ENCODE assay signal across 20 cellular contexts in genomic region chr7:71221549-71221948, GRCh38.
DNase-seq lines count a peak whose midpoint lies in the region; ATAC-seq and TF ChIP-seq lines count a peak whose summit lies in the region.
"Had no signal": no experiment of that assay in that cellular context is flagged by ENCODE, and none has a peak within 500 bp of the region (broad histone marks: within the 10 kb centered on the region; RNA-seq: fewer than 3 reads in every experiment).

No MANE protein-coding gene starts in this region.

- no peaks in the 10 kb centered on the region for H3K9me2 ChIP-seq in GM23338 (ENCODE audit: insufficient read depth)

- no peak overlapping the region for H3K4me2 ChIP-seq in GM23338

- no peak overlapping the region for H3K9ac ChIP-seq in endodermal cell (ENCODE audit: extremely low read depth, low read length, poor library complexity, severe bottlenecking)

- DNase-seq in MV-4-11 (lab: John Stamatoyannopoulos, UW) (peak; percentile 80), endodermal cell (peak; percentile 21), ovary (peak in 1 of 5 donors; percentile 57), tibial artery (no peak), GM23338 (ENCODE audit: low spot score) (no peak)
- DNase-seq in activated T-cell treated with anti-CD3 and anti-CD28 coated beads, Interleukin-2, amount 50 U/mL, for 4 hours, result no peak
- DNase-seq: COR-L47, DMS 273 treated with DMSO at 0.1 percent for 48 hours, GF-D8, GOT3, MM.1S, NCI-H1105 treated with DMSO at 0.1 percent for 48 hours, NCI-H1694, NCI-H510A, NCI-H82 had no signal

- no peaks in the 10 kb centered on the region for H3F3A ChIP-seq in GM23338 (replicated peaks; ENCODE audit: low read depth)

- H2AFZ ChIP-seq in GM23338, result no peak overlapping the region

- H4K20me1 ChIP-seq in GM23338 (replicated peaks; ENCODE audit: insufficient read depth), result no peaks in the 10 kb centered on the region; the same call in none of the 2 replicates

- H3K4me1 Mint-ChIP-seq in endodermal cell (peaks cover 8% of the 10 kb centered on the region), GM23338 (no peaks in the 10 kb centered on the region)
- no peaks in the 10 kb centered on the region for H3K4me1 Mint-ChIP-seq in activated T-cell treated with anti-CD3 and anti-CD28 coated beads, Interleukin-2, amount 50 U/mL, for 4 hours (ENCODE audit: low read depth)
- H3K4me1 Mint-ChIP-seq: B cell had no signal

- no peak for TF ChIP-seq CTCF in endodermal cell (conservative IDR thresholded peaks at IDR 0.05)
- TF ChIP-seq CTCF in ovary (IDR thresholded peaks at IDR 0.05), result no peak
- no peak for TF ChIP-seq CTCF in tibial artery (IDR thresholded peaks at IDR 0.05)
- no peak for TF ChIP-seq CTCF in GM23338 (conservative IDR thresholded peaks at IDR 0.05; ENCODE audit: low read depth in 2 of 2)

- H3K79me2 ChIP-seq in GM23338 (replicated peaks; ENCODE audit: insufficient read depth), result peaks cover 99% of the 10 kb centered on the region

- no peak for ATAC-seq in activated T-cell treated with anti-CD3 and anti-CD28 coated beads, Interleukin-2, amount 50 U/mL, for 4 hours
- no peak for ATAC-seq in HG03135 (IDR thresholded peaks at IDR 0.05; ENCODE audit: unreplicated experiment)
- ATAC-seq in GM23338, result no peak
- ATAC-seq: HCT116, Panc1 had no signal

- H3K4me1 ChIP-seq in endodermal cell (ENCODE audit: control insufficient read depth, insufficient read depth, low read length) (no peaks in the 10 kb centered on the region), ovary (ENCODE audit: insufficient read depth) (peaks cover 17% of the 10 kb centered on the region), tibial artery (peaks cover 0 to 41% (median 8%) of the 10 kb centered on the region in 4 donors), GM23338 (ENCODE audit: insufficient read depth) (peaks cover 5% of the 10 kb centered on the region; the same call in 1 of the 2 replicates)
- H3K4me1 ChIP-seq: SJSA1 had no signal

- 96% methylated on average over 3 of the region's 3 CpGs; no CpG with 5 or more reads in 1 of the 2 experiments for WGBS in endodermal cell (ENCODE audit: insufficient coverage in 1 of 2, insufficient read length in 1 of 2), 2 experiments
- WGBS in ovary, 3 donors, result 9 to 20% (median 11%) methylated on average over 3 of the region's 3 CpGs

- H3K36me3 ChIP-seq in endodermal cell (ENCODE audit: control insufficient read depth, insufficient read depth, low read length), result peaks cover 55% of the 10 kb centered on the region
- no peaks in the 10 kb centered on the region for H3K36me3 ChIP-seq in ovary
- no peaks in the 10 kb centered on the region for H3K36me3 ChIP-seq in tibial artery
- H3K36me3 ChIP-seq in GM23338 (ENCODE audit: insufficient read depth), result no peaks in the 10 kb centered on the region
- H3K36me3 ChIP-seq: SJSA1 had no signal

- H3K9me3 Mint-ChIP-seq in endodermal cell, result peaks cover 31% of the 10 kb centered on the region
- peaks cover 22% of the 10 kb centered on the region for H3K9me3 Mint-ChIP-seq in activated T-cell treated with anti-CD3 and anti-CD28 coated beads, Interleukin-2, amount 50 U/mL, for 4 hours
- H3K9me3 Mint-ChIP-seq in GM23338, result peaks cover 24% of the 10 kb centered on the region

- H3K27ac ChIP-seq in endodermal cell (ENCODE audit: low read depth, low read length) (no peak overlapping the region), ovary (peak overlapping the region; percentile 42 to 81), tibial artery (peak overlapping the region; percentile 69 to 81), GM23338 (ENCODE audit: low read depth) (no peak overlapping the region)
- H3K27ac ChIP-seq: SJSA1 had no signal

- intact Hi-C loops in ovary (cut with DNase I) (no loop called here), tibial artery (cut with DNase I; ENCODE audit: low total_unique reads) (no loop called here)

- H3K27ac Mint-ChIP-seq in endodermal cell (no peak overlapping the region), GM23338 (no peak overlapping the region)
- H3K27ac Mint-ChIP-seq: B cell had no signal

- H3K4me3 ChIP-seq in endodermal cell (ENCODE audit: low read length) (no peak overlapping the region), ovary (no peak overlapping the region), tibial artery (no peak overlapping the region), GM23338 (no peak overlapping the region)
- H3K4me3 ChIP-seq: SJSA1 had no signal

- TF ChIP-seq EP300 in ovary (IDR thresholded peaks at IDR 0.05), result no peak

- no peak for TF ChIP-seq POLR2A in ovary (IDR thresholded peaks at IDR 0.05)

- H3K27me3 Mint-ChIP-seq in endodermal cell (ENCODE audit: insufficient read depth) (no peaks in the 10 kb centered on the region), GM23338 (ENCODE audit: insufficient read depth, low read depth, poor library complexity) (peaks cover 6% of the 10 kb centered on the region)
- no peaks in the 10 kb centered on the region for H3K27me3 Mint-ChIP-seq in activated T-cell treated with anti-CD3 and anti-CD28 coated beads, Interleukin-2, amount 50 U/mL, for 4 hours (ENCODE audit: low read depth)
- H3K27me3 Mint-ChIP-seq: B cell had no signal

- H3K36me3 Mint-ChIP-seq in endodermal cell (ENCODE audit: low read depth) (peaks cover 44% of the 10 kb centered on the region), GM23338 (ENCODE audit: low read depth) (peaks cover 48% of the 10 kb centered on the region)
- H3K36me3 Mint-ChIP-seq in activated T-cell treated with anti-CD3 and anti-CD28 coated beads, Interleukin-2, amount 50 U/mL, for 4 hours (ENCODE audit: insufficient read depth), result no peaks in the 10 kb centered on the region

- H3K4me3 Mint-ChIP-seq in endodermal cell (no peak overlapping the region), GM23338 (no peak overlapping the region)
- H3K4me3 Mint-ChIP-seq in activated T-cell treated with anti-CD3 and anti-CD28 coated beads, Interleukin-2, amount 50 U/mL, for 4 hours, result no peak overlapping the region
- H3K4me3 Mint-ChIP-seq: B cell had no signal

- H3K9me3 ChIP-seq in endodermal cell (ENCODE audit: control insufficient read depth, low read length), result peaks cover 42% of the 10 kb centered on the region
- no peaks in the 10 kb centered on the region for H3K9me3 ChIP-seq in ovary
- H3K9me3 ChIP-seq in tibial artery, result peaks cover 0 to 16% (median 9%) of the 10 kb centered on the region in 3 donors
- H3K9me3 ChIP-seq: SJSA1 had no signal

- H3K27me3 ChIP-seq in endodermal cell (ENCODE audit: control insufficient read depth, insufficient read depth, low read length, poor library complexity, severe bottlenecking) (no peaks in the 10 kb centered on the region), ovary (no peaks in the 10 kb centered on the region), tibial artery (no peaks in the 10 kb centered on the region), GM23338 (ENCODE audit: insufficient read depth) (no peaks in the 10 kb centered on the region)
- H3K27me3 ChIP-seq: SJSA1 had no signal

Comparison
In these comparisons a context has a peak if more than half of its experiments do, and no peak if none do; other contexts are left out.
1. DNase-seq: peak in MV-4-11 (single experiment) and endodermal cell (single experiment); none in tibial artery (0 of 2), activated T-cell treated with anti-CD3 and anti-CD28 coated beads, Interleukin-2, amount 50 U/mL, for 4 hours (single experiment) and GM23338 (single experiment).
2. H3K27ac ChIP-seq: peak in ovary (2 of 2) and tibial artery (2 of 2); none in endodermal cell (single experiment) and GM23338 (single experiment).